ENCODE assay signal across 26 cellular contexts in the genomic region with DNA sequence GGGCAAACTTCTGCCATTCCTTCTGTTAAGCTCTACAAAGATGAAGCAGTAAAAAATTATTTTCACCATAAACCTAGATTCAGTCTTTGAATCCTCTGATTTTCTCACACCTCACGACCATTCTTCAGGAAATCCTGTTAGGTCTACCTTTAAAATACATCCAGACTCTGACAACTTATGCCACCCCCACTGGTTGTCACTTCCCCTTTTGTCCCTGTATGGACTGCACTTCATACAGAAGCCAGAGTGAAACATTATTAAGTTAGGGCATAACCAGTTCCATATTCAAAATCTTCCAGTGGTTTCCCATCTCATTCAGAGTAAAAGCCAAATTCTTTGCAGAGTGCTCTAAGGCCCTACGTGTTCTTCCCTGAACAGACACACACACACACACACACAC.
"Had no signal": no experiment of that assay in that cellular context is flagged by ENCODE, and none has a peak within 500 bp of the region (broad histone marks: within the 10 kb centered on the region; RNA-seq: fewer than 3 reads in every experiment).

No MANE protein-coding gene starts in this region.

- H3K4me1 Mint-ChIP-seq: naive thymus-derived CD4-positive, alpha-beta T cell; stimulated activated memory B cell treated with anti-CD40 and anti-IgM and Interleukin-4, amounts not matched to agents 10 μg/mL and 1 μg/mL and 100 μg/mL, for 72 hours; stimulated activated naive CD8-positive, alpha-beta T cell treated with anti-CD3 and anti-CD28 coated beads, Interleukin-15, amount 100 ng/mL, for 72 hours had no signal

- H3K27ac ChIP-seq: epithelial cell of prostate, esophagus muscularis mucosa, gastrocnemius medialis, left ventricle myocardium inferior, neutrophil, psoas muscle, right lobe of liver, spleen, testis, tibial nerve, upper lobe of right lung, vagina had no signal

- DNase-seq: effector memory CD8-positive, alpha-beta T cell; gastrocnemius medialis; immature natural killer cell; left cardiac atrium; left ventricle myocardium inferior; mesendoderm; naive thymus-derived CD4-positive, alpha-beta T cell; nephron progenitor cell; psoas muscle; retina; right lobe of liver; spleen; stimulated activated CD4-positive, alpha-beta T cell treated with anti-CD3 and anti-CD28 coated beads, Interleukin-15, amount 100 ng/mL, for 24 hours; stimulated activated CD4-positive, alpha-beta T cell treated with anti-CD3 and anti-CD28 coated beads, Interleukin-1b, Interleukin-23, amount 100 ng/mL, for 48 hours; stimulated activated CD4-positive, alpha-beta T cell treated with anti-CD3 and anti-CD28 coated beads, Interleukin-4, amount 100 ng/mL, for 24 hours; stimulated activated naive CD8-positive, alpha-beta T cell treated with anti-CD3 and anti-CD28 coated beads, Interleukin-15, amount 100 ng/mL, for 72 hours; testis; upper lobe of right lung had no signal

- ATAC-seq: effector memory CD8-positive, alpha-beta T cell; gastrocnemius medialis; left cardiac atrium; psoas muscle; right lobe of liver; stimulated activated memory B cell treated with anti-CD40 and anti-IgM and Interleukin-4, amounts not matched to agents 10 μg/mL and 1 μg/mL and 100 μg/mL, for 72 hours; stimulated activated naive CD8-positive, alpha-beta T cell treated with anti-CD3 and anti-CD28 coated beads, Interleukin-15, amount 100 ng/mL, for 72 hours; upper lobe of right lung had no signal

- H3K9me3 ChIP-seq: esophagus muscularis mucosa, gastrocnemius medialis, left ventricle myocardium inferior, neutrophil, psoas muscle, right lobe of liver, testis, upper lobe of right lung, vagina had no signal

- H3K4me3 Mint-ChIP-seq: dendritic cell treated with granulocyte-macrophage colony-stimulating factor and Interleukin-4, amounts not matched to agents 40 ng/mL and 50 ng/mL, for 4 days; effector memory CD8-positive, alpha-beta T cell; immature natural killer cell; naive thymus-derived CD4-positive, alpha-beta T cell; nephron progenitor cell; stimulated activated memory B cell treated with anti-CD40 and anti-IgM and Interleukin-4, amounts not matched to agents 10 μg/mL and 1 μg/mL and 100 μg/mL, for 72 hours; stimulated activated naive CD8-positive, alpha-beta T cell treated with anti-CD3 and anti-CD28 coated beads, Interleukin-15, amount 100 ng/mL, for 72 hours had no signal

- H3K4me1 ChIP-seq: gastrocnemius medialis, psoas muscle, spleen, tibial nerve, vagina had no signal

- H3K27me3 ChIP-seq: esophagus muscularis mucosa, gastrocnemius medialis, neutrophil, right lobe of liver, spleen, testis, tibial nerve, upper lobe of right lung, vagina had no signal

- H3K27me3 Mint-ChIP-seq: dendritic cell treated with granulocyte-macrophage colony-stimulating factor and Interleukin-4, amounts not matched to agents 40 ng/mL and 50 ng/mL, for 4 days; effector memory CD8-positive, alpha-beta T cell; stimulated activated memory B cell treated with anti-CD40 and anti-IgM and Interleukin-4, amounts not matched to agents 10 μg/mL and 1 μg/mL and 100 μg/mL, for 72 hours; stimulated activated naive CD8-positive, alpha-beta T cell treated with anti-CD3 and anti-CD28 coated beads, Interleukin-15, amount 100 ng/mL, for 72 hours had no signal

- H3K36me3 ChIP-seq: esophagus muscularis mucosa, gastrocnemius medialis, left ventricle myocardium inferior, neutrophil, right lobe of liver, spleen, tibial nerve, upper lobe of right lung, vagina had no signal

- H3K27ac Mint-ChIP-seq: dendritic cell treated with granulocyte-macrophage colony-stimulating factor and Interleukin-4, amounts not matched to agents 40 ng/mL and 50 ng/mL, for 4 days; effector memory CD8-positive, alpha-beta T cell; immature natural killer cell; naive thymus-derived CD4-positive, alpha-beta T cell; nephron progenitor cell; stimulated activated memory B cell treated with anti-CD40 and anti-IgM and Interleukin-4, amounts not matched to agents 10 μg/mL and 1 μg/mL and 100 μg/mL, for 72 hours; stimulated activated naive CD8-positive, alpha-beta T cell treated with anti-CD3 and anti-CD28 coated beads, Interleukin-15, amount 100 ng/mL, for 72 hours had no signal

- H3K4me3 ChIP-seq: esophagus muscularis mucosa, gastrocnemius medialis, left ventricle myocardium inferior, lung, psoas muscle, right lobe of liver, spleen, testis, tibial nerve, upper lobe of right lung, vagina had no signal

- H3K9me3 Mint-ChIP-seq: dendritic cell treated with granulocyte-macrophage colony-stimulating factor and Interleukin-4, amounts not matched to agents 40 ng/mL and 50 ng/mL, for 4 days; nephron progenitor cell; stimulated activated memory B cell treated with anti-CD40 and anti-IgM and Interleukin-4, amounts not matched to agents 10 μg/mL and 1 μg/mL and 100 μg/mL, for 72 hours had no signal
